23 cellular contexts compared by ENCODE assay signal in the genomic region with DNA sequence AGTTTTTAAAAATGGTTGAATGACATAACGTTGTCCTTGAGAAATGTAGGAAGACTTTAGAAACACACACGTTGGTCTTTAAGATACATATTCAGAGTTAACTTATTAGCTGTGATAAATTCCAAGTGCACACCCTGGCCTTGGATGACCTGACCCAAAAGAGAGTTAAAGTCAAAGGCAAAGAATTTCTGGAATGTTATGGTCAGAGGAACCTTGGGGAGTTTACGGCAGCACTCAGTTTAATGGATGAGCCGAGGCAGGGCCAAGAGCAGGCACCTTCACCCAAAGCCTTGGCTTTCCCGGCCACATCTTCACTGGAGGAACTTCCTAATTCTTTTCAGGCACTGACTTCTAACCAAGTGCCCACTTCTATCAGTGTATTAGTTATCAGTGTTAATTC.
A peak's percentile ranks its signal among the peaks of the same experiment; 100 is the strongest.
DNase-seq lines count a peak whose midpoint lies in the region; ATAC-seq and TF ChIP-seq lines count a peak whose summit lies in the region.
"Had no signal": no experiment of that assay in that cellular context is flagged by ENCODE, and none has a peak within 500 bp of the region (broad histone marks: within the 10 kb centered on the region; RNA-seq: fewer than 3 reads in every experiment).

No MANE protein-coding gene starts in this region.

- H3K9me2 ChIP-seq in HCT116 (ENCODE audit: insufficient read depth), result no peaks in the 10 kb centered on the region

- H3K4me1 ChIP-seq in HCT116 (ENCODE audit: control insufficient read depth in 1 of 2, insufficient read depth in 2 of 2, low read length in 2 of 2), result peaks cover 13 to 34% of the 10 kb centered on the region in 2 experiments; a peak in 3 of 4 replicates
- H3K4me1 ChIP-seq: BE2C, upper lobe of left lung had no signal

- peak overlapping the region; percentile 54 for H3K4me2 ChIP-seq in HCT116 (ENCODE audit: low read length)

- H2AFZ ChIP-seq in HCT116 (ENCODE audit: low read depth, low read length, poor library complexity, severe bottlenecking), result no peak overlapping the region

- H3K4me3 Mint-ChIP-seq in WTC11, result no peak overlapping the region
- H3K4me3 Mint-ChIP-seq in type B pancreatic cell, result peak overlapping the region; percentile 12
- no peak overlapping the region for H3K4me3 Mint-ChIP-seq in naive thymus-derived CD8-positive, alpha-beta T cell
- H3K4me3 Mint-ChIP-seq: activated CD4-positive, alpha-beta T cell treated with anti-CD3 and anti-CD28 coated beads, Interleukin-2, amount 10 ng/mL, durations not matched to agents 7 days and 5 days; central memory CD8-positive, alpha-beta T cell; stimulated activated naive CD8-positive, alpha-beta T cell treated with anti-CD3 and anti-CD28 coated beads, Interleukin-15, Interleukin-2, amounts not matched to agents 100 ng/mL and 50 ng/mL, for 24 hours; T-cell had no signal

- POLR2A ChIA-PET in HCT116 (lab: Charles Lee) (no interaction called here), WTC11 (lab: Charles Lee) (no interaction called here)
- POLR2A ChIA-PET in naive thymus-derived CD8-positive, alpha-beta T cell (lab: Charles Lee), result no interaction called here

- TF ChIP-seq CTCF in HCT116 (IDR thresholded peaks at IDR 0.05 in 2 of 3, conservative IDR thresholded peaks at IDR 0.05 in 1 of 3; ENCODE audit: borderline replicate concordance in 1 of 3, insufficient read depth in 1 of 3, low read depth in 2 of 3, low read length in 2 of 3) (no peak), WTC11 (IDR thresholded peaks at IDR 0.05) (no peak), type B pancreatic cell (conservative IDR thresholded peaks at IDR 0.05) (no peak)

- TF ChIP-seq RAD21 in HCT116 (IDR thresholded peaks at IDR 0.05; ENCODE audit: low read depth), result no peak

- RAD21 ChIA-PET in HCT116 (lab: Charles Lee; ENCODE audit: low non-redundant PET in 1 of 2, low total read pairs in 2 of 2, uncharacterized antibody in 2 of 2, unreplicated experiment in 2 of 2), result no interaction called here

- no peak overlapping the region for H3K9ac ChIP-seq in HCT116 (ENCODE audit: low read length)

- H3K36me3 Mint-ChIP-seq in WTC11, result no peaks in the 10 kb centered on the region
- H3K36me3 Mint-ChIP-seq in type B pancreatic cell, result no peaks in the 10 kb centered on the region
- no peaks in the 10 kb centered on the region for H3K36me3 Mint-ChIP-seq in naive thymus-derived CD8-positive, alpha-beta T cell
- H3K36me3 Mint-ChIP-seq: T-cell had no signal

- H3K27ac Mint-ChIP-seq in WTC11 (peak overlapping the region; percentile 52; the same call in 1 of the 2 replicates), type B pancreatic cell (peak overlapping the region; percentile 67)
- no peak overlapping the region for H3K27ac Mint-ChIP-seq in naive thymus-derived CD8-positive, alpha-beta T cell
- H3K27ac Mint-ChIP-seq: activated CD4-positive, alpha-beta T cell treated with anti-CD3 and anti-CD28 coated beads, Interleukin-2, amount 10 ng/mL, durations not matched to agents 7 days and 5 days; activated T-helper 2 cell treated with anti-CD3 and anti-CD28 coated beads, Interferon-gamma antibody, Interleukin-2, Interleukin-4, amounts not matched to agents 10 μg/mL and 5 μg/mL and 100 μg/mL, durations not matched to agents 14 hours and 24 hours and 36 hours; stimulated activated naive CD8-positive, alpha-beta T cell treated with anti-CD3 and anti-CD28 coated beads, Interleukin-15, Interleukin-2, amounts not matched to agents 100 ng/mL and 50 ng/mL, for 24 hours; T-cell had no signal

- DNase-seq in HCT116 (ENCODE audit: low read depth, low spot score) (no peak), WTC11 (ENCODE audit: low spot score) (no peak), kidney tubule cell (ENCODE audit: low spot score) (peak; percentile 87), type B pancreatic cell (ENCODE audit: extremely low spot score, unreplicated experiment) (no peak)
- DNase-seq in naive thymus-derived CD8-positive, alpha-beta T cell, result no peak
- DNase-seq: activated CD4-positive, alpha-beta T cell treated with anti-CD3 and anti-CD28 coated beads, Interleukin-2, amount 10 ng/mL, durations not matched to agents 7 days and 5 days; BE2C; effector CD4-positive, alpha-beta T cell; KG1; left ventricle myocardium superior; NCI-H1105; NCI-H524 treated with DMSO at 0.1 percent for 48 hours; Right ventricle myocardium superior; T-cell; upper lobe of left lung had no signal

- no peaks in the 10 kb centered on the region for H3K36me3 ChIP-seq in HCT116 (ENCODE audit: control insufficient read depth in 1 of 2, insufficient read depth in 2 of 2, low read length in 2 of 2)
- H3K36me3 ChIP-seq: BE2C, ovary, upper lobe of left lung had no signal

- no peaks in the 10 kb centered on the region for H4K20me1 ChIP-seq in HCT116 (ENCODE audit: insufficient read depth)

- H3K27me3 ChIP-seq in HCT116 (ENCODE audit: insufficient read depth, low read length), result no peaks in the 10 kb centered on the region
- H3K27me3 ChIP-seq: BE2C, ovary, upper lobe of left lung had no signal

- H3K4me1 Mint-ChIP-seq in WTC11, result peaks cover 43% of the 10 kb centered on the region
- peaks cover 29% of the 10 kb centered on the region for H3K4me1 Mint-ChIP-seq in type B pancreatic cell (ENCODE audit: unreplicated experiment)
- no peaks in the 10 kb centered on the region for H3K4me1 Mint-ChIP-seq in naive thymus-derived CD8-positive, alpha-beta T cell
- H3K4me1 Mint-ChIP-seq: activated CD4-positive, alpha-beta T cell treated with anti-CD3 and anti-CD28 coated beads, Interleukin-2, amount 10 ng/mL, durations not matched to agents 7 days and 5 days; central memory CD8-positive, alpha-beta T cell; T-cell had no signal

- CTCF ChIA-PET in HCT116 (lab: Charles Lee) (no interaction called here), WTC11 (lab: Charles Lee) (interaction anchor here (1.3 kb wide), 1 partner anchor 271 kb away, joined by 3 read pairs; no protein-coding TSS in a partner anchor)

- no peaks in the 10 kb centered on the region for H3K79me2 ChIP-seq in HCT116 (ENCODE audit: insufficient read depth, low read length)

- ATAC-seq in HCT116, result no peak; the same call in 1 of the 2 replicates
- ATAC-seq in WTC11, result peak; percentile 74
- no peak for ATAC-seq in naive thymus-derived CD8-positive, alpha-beta T cell
- no peak for ATAC-seq in GM19452 (IDR thresholded peaks at IDR 0.05; ENCODE audit: unreplicated experiment)
- ATAC-seq in GM18870 (IDR thresholded peaks at IDR 0.05; ENCODE audit: unreplicated experiment), result no peak
- no peak for ATAC-seq in GM21717 (IDR thresholded peaks at IDR 0.05; ENCODE audit: unreplicated experiment)
- ATAC-seq: esophagus mucosa, T-cell had no signal

- BruUV-seq in HCT116 (replicated peaks; lab: Mats Ljungman, UMichigan), result no TSS peak

- intact Hi-C loops in HCT116 (cut with micrococcal nuclease), result no loop called here

- H3K27me3 Mint-ChIP-seq in WTC11 (ENCODE audit: low read depth), result no peaks in the 10 kb centered on the region; the same call in 1 of the 2 replicates
- peaks cover 3% of the 10 kb centered on the region for H3K27me3 Mint-ChIP-seq in type B pancreatic cell
- H3K27me3 Mint-ChIP-seq in naive thymus-derived CD8-positive, alpha-beta T cell, result peaks cover 0 to 25% (median 15%) of the 10 kb centered on the region in 5 donors
- H3K27me3 Mint-ChIP-seq: activated CD4-positive, alpha-beta T cell treated with anti-CD3 and anti-CD28 coated beads, Interleukin-2, amount 10 ng/mL, durations not matched to agents 7 days and 5 days had no signal

- H3K9me3 Mint-ChIP-seq in WTC11 (no peaks in the 10 kb centered on the region), type B pancreatic cell (no peaks in the 10 kb centered on the region)
- no peaks in the 10 kb centered on the region for H3K9me3 Mint-ChIP-seq in naive thymus-derived CD8-positive, alpha-beta T cell
- H3K9me3 Mint-ChIP-seq: activated CD4-positive, alpha-beta T cell treated with anti-CD3 and anti-CD28 coated beads, Interleukin-2, amount 10 ng/mL, durations not matched to agents 7 days and 5 days; activated T-helper 2 cell treated with anti-CD3 and anti-CD28 coated beads, Interferon-gamma antibody, Interleukin-2, Interleukin-4, amounts not matched to agents 10 μg/mL and 5 μg/mL and 100 μg/mL, durations not matched to agents 14 hours and 24 hours and 36 hours; central memory CD8-positive, alpha-beta T cell; stimulated activated naive CD8-positive, alpha-beta T cell treated with anti-CD3 and anti-CD28 coated beads, Interleukin-15, Interleukin-2, amounts not matched to agents 100 ng/mL and 50 ng/mL, for 24 hours; T-cell had no signal

- H3K9me3 ChIP-seq in HCT116 (ENCODE audit: control insufficient read depth in 1 of 2, insufficient read depth in 1 of 2, low read depth in 1 of 2, low read length in 2 of 2), result no peaks in the 10 kb centered on the region
- H3K9me3 ChIP-seq: BE2C, ovary, upper lobe of left lung had no signal

- H3K4me3 ChIP-seq in HCT116 (replicated peaks in 1 of 2; ENCODE audit: low read depth in 1 of 2, low read length in 2 of 2), result no peak overlapping the region
- H3K4me3 ChIP-seq: ovary, upper lobe of left lung had no signal

- no peak for TF ChIP-seq POLR2A in HCT116 (IDR thresholded peaks at IDR 0.05; ENCODE audit: borderline replicate concordance, extremely low read depth, insufficient read depth, insufficient read length)

- no peak overlapping the region for H3K27ac ChIP-seq in HCT116 (ENCODE audit: low read depth, low read length)
- H3K27ac ChIP-seq: upper lobe of left lung had no signal

TF ChIP-seq in HCT116, 20 proteins besides CTCF, POLR2A, EP300 and RAD21 (continues in another document):
- no peak for TF ChIP-seq TCF7L2 (IDR thresholded peaks at IDR 0.05; ENCODE audit: borderline replicate concordance, extremely low read depth, insufficient read depth, insufficient read length)
- TF ChIP-seq EZH2phosphoT487 (IDR thresholded peaks at IDR 0.05; ENCODE audit: borderline replicate concordance), result no peak
- no peak for TF ChIP-seq EZH2 (IDR thresholded peaks at IDR 0.05)
- TF ChIP-seq FOSL1 (IDR thresholded peaks at IDR 0.05; ENCODE audit: low read depth), result no peak
- TF ChIP-seq CBX3 (IDR thresholded peaks at IDR 0.05; ENCODE audit: low read depth), result no peak
- TF ChIP-seq SRF (IDR thresholded peaks at IDR 0.05; ENCODE audit: low read depth), result no peak

TF ChIP-seq in WTC11, 78 proteins besides CTCF, POLR2A, EP300 and RAD21:
- TF ChIP-seq, protein P1, sequence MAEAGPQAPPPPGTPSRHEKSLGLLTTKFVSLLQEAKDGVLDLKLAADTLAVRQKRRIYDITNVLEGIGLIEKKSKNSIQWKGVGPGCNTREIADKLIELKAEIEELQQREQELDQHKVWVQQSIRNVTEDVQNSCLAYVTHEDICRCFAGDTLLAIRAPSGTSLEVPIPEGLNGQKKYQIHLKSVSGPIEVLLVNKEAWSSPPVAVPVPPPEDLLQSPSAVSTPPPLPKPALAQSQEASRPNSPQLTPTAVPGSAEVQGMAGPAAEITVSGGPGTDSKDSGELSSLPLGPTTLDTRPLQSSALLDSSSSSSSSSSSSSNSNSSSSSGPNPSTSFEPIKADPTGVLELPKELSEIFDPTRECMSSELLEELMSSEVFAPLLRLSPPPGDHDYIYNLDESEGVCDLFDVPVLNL (CRISPR knock-in tag; IDR thresholded peaks at IDR 0.05; ENCODE audit: borderline replicate concordance, low read depth), result no peak

Comparison
In these comparisons a context has a peak if more than half of its experiments do, and no peak if none do; other contexts are left out.
1. H3K27ac Mint-ChIP-seq: peak in WTC11 (single experiment) and type B pancreatic cell (single experiment); none in naive thymus-derived CD8-positive, alpha-beta T cell (0 of 10).